ENCODE assay signal across 8 cellular contexts in genomic region chr9:133509179-133510083, GRCh38. TPM values are rescaled to one million over a fixed set of nuclear protein-coding genes. Genes with fewer than 3 reads are reported as not detected.
A peak's percentile ranks its signal among the peaks of the same experiment; 100 is the strongest.
DNase-seq lines count a peak whose midpoint lies in the region; ATAC-seq and TF ChIP-seq lines count a peak whose summit lies in the region.

No MANE protein-coding gene starts in this region.

- peaks cover 14 to 36% (median 24%) of the 10 kb centered on the region in 4 donors for H3K4me1 ChIP-seq in liver (ENCODE audit: control insufficient read depth in 4 of 4, insufficient read depth in 4 of 4, low read length in 3 of 4)

- 4% methylated on average over 26 of the region's 26 CpGs for WGBS in liver

- peaks cover 16% of the 10 kb centered on the region for H3K4me1 Mint-ChIP-seq in activated naive CD4-positive, alpha-beta T cell treated with anti-CD3 and anti-CD28 coated beads, Interleukin-2, amount 50 U/mL, for 24 hours

- H3K9ac ChIP-seq in liver (ENCODE audit: low read depth in 1 of 2, low read length in 2 of 2), result peak overlapping the region in 1 of 2 donors; percentile 81

- H3K9me3 ChIP-seq in liver (ENCODE audit: control insufficient read depth in 4 of 4, low read length in 3 of 4), result no peaks in the 10 kb centered on the region

- H3K27me3 ChIP-seq in liver (ENCODE audit: control insufficient read depth in 4 of 4, insufficient read depth in 4 of 4, low read length in 3 of 4), result no peaks in the 10 kb centered on the region

- H3K36me3 Mint-ChIP-seq in activated naive CD4-positive, alpha-beta T cell treated with anti-CD3 and anti-CD28 coated beads, Interleukin-2, amount 50 U/mL, for 24 hours, result no peaks in the 10 kb centered on the region

- peak overlapping the region; percentile 67 for H3K27ac Mint-ChIP-seq in activated naive CD4-positive, alpha-beta T cell treated with anti-CD3 and anti-CD28 coated beads, Interleukin-2, amount 50 U/mL, for 24 hours

- no peaks in the 10 kb centered on the region for H3K27me3 Mint-ChIP-seq in activated naive CD4-positive, alpha-beta T cell treated with anti-CD3 and anti-CD28 coated beads, Interleukin-2, amount 50 U/mL, for 24 hours

- ATAC-seq in HG03521 (IDR thresholded peaks at IDR 0.05; ENCODE audit: unreplicated experiment), result no peak

- TF ChIP-seq CTCF in liver (IDR thresholded peaks at IDR 0.05; ENCODE audit: low read depth, low read length, missing input control), result no peak

- no peak for TF ChIP-seq RAD21 in liver (IDR thresholded peaks at IDR 0.05)

- H3K4me3 ChIP-seq in liver (ENCODE audit: low read depth in 1 of 3, low read length in 3 of 3), result peak overlapping the region in 1 of 3 donors; percentile 9

- no peaks in the 10 kb centered on the region for H3K9me3 Mint-ChIP-seq in activated naive CD4-positive, alpha-beta T cell treated with anti-CD3 and anti-CD28 coated beads, Interleukin-2, amount 50 U/mL, for 24 hours

- peak overlapping the region; percentile 82 for H3K4me3 Mint-ChIP-seq in activated naive CD4-positive, alpha-beta T cell treated with anti-CD3 and anti-CD28 coated beads, Interleukin-2, amount 50 U/mL, for 24 hours

- DNase-seq in COR-L47 (lab: John Stamatoyannopoulos, UW), result peak; percentile 93
- peak; percentile 83 for DNase-seq in M059J (ENCODE audit: low read depth)
- no peak for DNase-seq in cortex of kidney (lab: John Stamatoyannopoulos, UW)
- DNase-seq in CD1c-positive myeloid dendritic cell (ENCODE audit: extremely low spot score), result no peak
- no peak for DNase-seq in A172 (ENCODE audit: low spot score)

- H3K36me3 ChIP-seq in liver (ENCODE audit: control insufficient read depth in 4 of 4, insufficient read depth in 3 of 4, low read depth in 1 of 4, low read length in 3 of 4), result no peaks in the 10 kb centered on the region

- H3K27ac ChIP-seq in liver (ENCODE audit: low read depth in 1 of 2, low read length in 2 of 2), result peak overlapping the region; percentile 87 to 89

TF ChIP-seq in liver, 16 proteins besides CTCF, POLR2A, EP300 and RAD21:
- TF ChIP-seq TAF1 (conservative IDR thresholded peaks at IDR 0.05), result no peak
- no peak for TF ChIP-seq GABPA (IDR thresholded peaks at IDR 0.05 in 1 of 2, conservative IDR thresholded peaks at IDR 0.05 in 1 of 2)
- TF ChIP-seq YY1 (IDR thresholded peaks at IDR 0.05), result no peak
- TF ChIP-seq HNF4G (IDR thresholded peaks at IDR 0.05), result no peak
- no peak for TF ChIP-seq ATF3 (IDR thresholded peaks at IDR 0.05)
- no peak for TF ChIP-seq NR2F2 (IDR thresholded peaks at IDR 0.05)
- TF ChIP-seq HNF4A (conservative IDR thresholded peaks at IDR 0.05), result peak; percentile 60 to 72
- peak; percentile 43 to 69 for TF ChIP-seq EGR1 (IDR thresholded peaks at IDR 0.05; ENCODE audit: low read depth in 2 of 2)
- no peak for TF ChIP-seq ZBTB33 (IDR thresholded peaks at IDR 0.05)
- TF ChIP-seq RXRA (IDR thresholded peaks at IDR 0.05), result peak; percentile 80 to 88
- TF ChIP-seq JUND (IDR thresholded peaks at IDR 0.05), result no peak
- TF ChIP-seq FOXA1 (IDR thresholded peaks at IDR 0.05), result peak; percentile 74
- peak; percentile 84 for TF ChIP-seq FOXA2 (IDR thresholded peaks at IDR 0.05)
- peak; percentile 89 for TF ChIP-seq SP1 (IDR thresholded peaks at IDR 0.05)
- no peak for TF ChIP-seq MAX (IDR thresholded peaks at IDR 0.05)
- peak; percentile 80 for TF ChIP-seq REST (IDR thresholded peaks at IDR 0.05)
TF ChIP-seq in liver: peak in this region for 7.

RNA-seq across cellular contexts. Expression of gene MYMK, which starts 15.3 kb away (rescaled TPM):
- not detected in 2 replicates for total RNA-seq in M059J (2014; rRNA removed; shearing (Covaris generic))
- total RNA-seq in liver, result not detected
- not detected for polyA plus RNA-seq in liver
- not detected in 2 replicates for total RNA-seq in A172 (2014; rRNA removed; shearing (Covaris generic))

RNA-seq across cellular contexts. Expression of gene ADAMTSL2, which starts 25.1 kb away (rescaled TPM):
- 0.07 and 0.10 TPM in 2 replicates for total RNA-seq in M059J (2014; rRNA removed; shearing (Covaris generic))
- 10 to 100 TPM in 1 of 2 donors, 1 to 10 TPM in 1; 1.8 to 18.2 TPM for total RNA-seq in liver
- 10 to 100 TPM in 1 of 2 donors, 1 to 10 TPM in 1; 3.8 to 11.6 TPM for polyA plus RNA-seq in liver
- 0.12 and 0.16 TPM in 2 replicates for total RNA-seq in A172 (2014; rRNA removed; shearing (Covaris generic))

RNA-seq across cellular contexts. Expression of gene SLC2A6, which starts 30.5 kb away (rescaled TPM):
- total RNA-seq in M059J (2014; rRNA removed; shearing (Covaris generic)), result 12.2 and 14.6 TPM in 2 replicates
- total RNA-seq in liver, result 1 to 10 TPM; 2.7 to 3.9 TPM
- 1 to 10 TPM; 1.7 to 1.9 TPM for polyA plus RNA-seq in liver
- total RNA-seq in A172 (2014; rRNA removed; shearing (Covaris generic)), result 30.8 and 42.1 TPM in 2 replicates

RNA-seq across cellular contexts. Expression of gene CACFD1, which starts 49.7 kb away (rescaled TPM):
- 2.6 and 6.6 TPM in 2 replicates for total RNA-seq in M059J (2014; rRNA removed; shearing (Covaris generic))
- 10 to 100 TPM; 10.1 to 26.8 TPM for total RNA-seq in liver
- polyA plus RNA-seq in liver, result 10 to 100 TPM; 26.0 to 34.5 TPM
- 8.8 and 10.8 TPM in 2 replicates for total RNA-seq in A172 (2014; rRNA removed; shearing (Covaris generic))

Comparison
In these comparisons a context has a peak if more than half of its experiments do, and no peak if none do; other contexts are left out.
1. DNase-seq: peak in COR-L47 (single experiment) and M059J (single experiment); none in cortex of kidney (single experiment), CD1c-positive myeloid dendritic cell (single experiment) and A172 (single experiment).